In the genomic region with DNA sequence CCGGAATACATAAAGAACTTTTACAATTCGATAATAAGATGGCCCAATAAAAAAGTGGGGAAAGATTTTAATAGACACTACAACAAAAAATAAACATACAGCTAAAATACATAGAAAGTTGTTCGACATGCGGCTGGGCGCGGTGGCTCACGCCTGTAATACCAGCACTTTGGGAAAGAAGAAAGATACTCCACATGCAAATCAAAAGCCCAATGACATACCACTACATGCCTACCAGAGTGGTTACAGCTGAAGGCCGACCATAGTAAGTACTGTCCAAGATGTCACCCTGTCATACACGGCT, we compare ENCODE assay signal across 24 cellular contexts. TPM values are rescaled to one million over a fixed set of nuclear protein-coding genes. Genes with fewer than 3 reads are reported as not detected.
DNase-seq lines count a peak whose midpoint lies in the region; ATAC-seq, FAIRE-seq and TF ChIP-seq lines count a peak whose summit lies in the region.
"Had no signal": no experiment of that assay in that cellular context is flagged by ENCODE, and none has a peak within 500 bp of the region (broad histone marks: within the 10 kb centered on the region; RNA-seq: fewer than 3 reads in every experiment).

No MANE protein-coding gene starts in this region.

- ATAC-seq in PC-3 (no peak), upper lobe of right lung (no peak)
- ATAC-seq: GM23338 had no signal

- H3K9ac ChIP-seq in mammary epithelial cell (ENCODE audit: insufficient read depth, low read length) (no peak overlapping the region), PC-3 (ENCODE audit: low read length) (no peak overlapping the region), kidney (ENCODE audit: low read length in 2 of 2) (no peak overlapping the region)
- H3K9ac ChIP-seq: KMS-11 had no signal

- H3K9me3 ChIP-seq in mammary epithelial cell (replicated peaks; ENCODE audit: insufficient read depth, low read length) (no peaks in the 10 kb centered on the region), PC-3 (ENCODE audit: low read length) (no peaks in the 10 kb centered on the region), kidney (ENCODE audit: control insufficient read depth in 1 of 2, low read length in 2 of 2) (no peaks in the 10 kb centered on the region), upper lobe of right lung (no peaks in the 10 kb centered on the region), adrenal gland (replicated peaks in 1 of 3) (no peaks in the 10 kb centered on the region)

- in situ Hi-C loops in mammary epithelial cell (cut with MboI; ENCODE audit: low sequenced_read_pairs in 2 of 2) = no loop called here

- H3K9me3 Mint-ChIP-seq in MCF 10A (ENCODE audit: unreplicated experiment) (no peaks in the 10 kb centered on the region), HFFc6 (no peaks in the 10 kb centered on the region)
- H3K9me3 Mint-ChIP-seq: CD4-positive, CD25-positive, alpha-beta regulatory T cell; GM23338; H9; IgD-negative memory B cell had no signal

- H3K79me2 ChIP-seq in mammary epithelial cell (ENCODE audit: insufficient read depth, low read length) (peaks cover 32% of the 10 kb centered on the region), PC-3 (ENCODE audit: low read length) (no peaks in the 10 kb centered on the region)

- H3K4me1 Mint-ChIP-seq in MCF 10A (ENCODE audit: insufficient read depth, unreplicated experiment) (peaks cover 10% of the 10 kb centered on the region), HFFc6 (ENCODE audit: low read depth) (peaks cover 14% of the 10 kb centered on the region)
- H3K4me1 Mint-ChIP-seq: IgD-negative memory B cell had no signal

- POLR2A ChIA-PET in MCF 10A (lab: Yijun Ruan, JAX) = interaction anchor here (0.8 to 4.5 kb wide), 11 partner anchors 9 to 177 kb away, joined by 3 to 30 read pairs (median 4); partner anchors contain the start of gene ST6GALNAC2
- POLR2A ChIA-PET in PC-3 (lab: Charles Lee; ENCODE audit: unreplicated experiment) = no interaction called here

- no peak for FAIRE-seq in kidney (lab: Jason Lieb, UNC)
- FAIRE-seq: G401.6 had no signal

- H3K4me3 ChIP-seq in mammary epithelial cell (replicated peaks in 1 of 3; ENCODE audit: insufficient read depth in 1 of 3, low read depth in 2 of 3, low read length in 3 of 3) = peak overlapping the region in 1 of 3 experiments; percentile 14
- no peak overlapping the region for H3K4me3 ChIP-seq in PC-3 (ENCODE audit: low read length)
- no peak overlapping the region for H3K4me3 ChIP-seq in kidney (ENCODE audit: low read length in 2 of 2)
- peak overlapping the region; percentile 24 for H3K4me3 ChIP-seq in upper lobe of right lung
- no peak overlapping the region for H3K4me3 ChIP-seq in adrenal gland
- H3K4me3 ChIP-seq: GM23338 had no signal

- WGBS in mammary epithelial cell (ENCODE audit: low coverage, missing lambda C conversion rate) = 93% methylated on average over 9 of the region's 9 CpGs
- WGBS in adrenal gland, 4 donors = 87 to 96% (median 92%) methylated on average over 8 to 9 of the region's 9 CpGs

- BruUV-seq in mammary epithelial cell (replicated peaks; lab: Mats Ljungman, UMichigan) = no TSS peak
- no TSS peak for BruUV-seq in MCF 10A (replicated peaks; lab: Mats Ljungman, UMichigan)
- no TSS peak for BruUV-seq in PC-3 (replicated peaks; lab: Mats Ljungman, UMichigan)

- H3K27ac Mint-ChIP-seq in MCF 10A (ENCODE audit: low read depth, unreplicated experiment) (no peak overlapping the region), HFFc6 (no peak overlapping the region)
- H3K27ac Mint-ChIP-seq: B cell; CD4-positive, CD25-positive, alpha-beta regulatory T cell; GM23338; H9; IgD-negative memory B cell had no signal

- H3K27me3 ChIP-seq in mammary epithelial cell (ENCODE audit: insufficient read depth, low read length) (no peaks in the 10 kb centered on the region), PC-3 (ENCODE audit: low read length) (no peaks in the 10 kb centered on the region), upper lobe of right lung (no peaks in the 10 kb centered on the region), adrenal gland (no peaks in the 10 kb centered on the region)

- H3K4me2 ChIP-seq in mammary epithelial cell (ENCODE audit: insufficient read depth, low read depth, low read length) = peak overlapping the region; percentile 50
- no peak overlapping the region for H3K4me2 ChIP-seq in PC-3 (ENCODE audit: low read length)
- H3K4me2 ChIP-seq: GM23338, KMS-11 had no signal

- H3K36me3 Mint-ChIP-seq in MCF 10A (ENCODE audit: insufficient read depth, unreplicated experiment) (no peaks in the 10 kb centered on the region), HFFc6 (ENCODE audit: low read depth) (no peaks in the 10 kb centered on the region)
- H3K36me3 Mint-ChIP-seq: CD4-positive, CD25-positive, alpha-beta regulatory T cell had no signal

- DNase-seq in mammary epithelial cell = no peak
- no peak for DNase-seq in MCF 10A (ENCODE audit: unreplicated experiment)
- no peak for DNase-seq in PC-3
- DNase-seq in kidney = peak; percentile 8
- DNase-seq in upper lobe of right lung = no peak
- DNase-seq in COLO829 (ENCODE audit: low spot score) = no peak
- no peak for DNase-seq in HFFc6
- no peak for DNase-seq in adrenal gland
- DNase-seq: CD4-positive, CD25-positive, alpha-beta regulatory T cell; H9; MV-4-11; NCI-H1105; NCI-H1436 treated with DMSO at 0.1 percent for 48 hours; NCI-H187 treated with DMSO at 0.1 percent for 48 hours; NCI-H2107; NCI-H446; NCI-H524 treated with DMSO at 0.1 percent for 48 hours; NCI-H774 had no signal

- H3K27ac ChIP-seq in mammary epithelial cell (ENCODE audit: insufficient read depth, low read depth, low read length) = no peak overlapping the region
- peak overlapping the region; percentile 26; the same call in 1 of the 2 replicates for H3K27ac ChIP-seq in PC-3 (ENCODE audit: low read length)
- H3K27ac ChIP-seq in kidney (ENCODE audit: low read depth in 2 of 2, low read length in 2 of 2) = no peak overlapping the region
- H3K27ac ChIP-seq in upper lobe of right lung = no peak overlapping the region
- no peak overlapping the region for H3K27ac ChIP-seq in adrenal gland
- H3K27ac ChIP-seq: 22Rv1, KMS-11 had no signal

- no peak for TF ChIP-seq POLR2A in adrenal gland (IDR thresholded peaks at IDR 0.05)

- H3K4me3 Mint-ChIP-seq in MCF 10A (ENCODE audit: unreplicated experiment) (no peak overlapping the region), HFFc6 (no peak overlapping the region)
- H3K4me3 Mint-ChIP-seq: B cell; CD4-positive, CD25-positive, alpha-beta regulatory T cell; GM23338; H9; IgD-negative memory B cell had no signal

- H4K20me1 ChIP-seq in mammary epithelial cell (ENCODE audit: insufficient read depth, low read length) (no peaks in the 10 kb centered on the region), PC-3 (ENCODE audit: low read length) (no peaks in the 10 kb centered on the region)

- no peaks in the 10 kb centered on the region for H3F3A ChIP-seq in PC-3 (ENCODE audit: low read length, unreplicated experiment)

- no peak overlapping the region for H2AFZ ChIP-seq in mammary epithelial cell (ENCODE audit: low read depth, low read length)
- H2AFZ ChIP-seq in PC-3 (ENCODE audit: low read length) = no peak overlapping the region
- H2AFZ ChIP-seq: GM23338 had no signal

- intact Hi-C loops in mammary epithelial cell (cut with micrococcal nuclease) (no loop called here), MCF 10A (cut with micrococcal nuclease) (no loop called here), PC-3 (cut with micrococcal nuclease) (no loop called here), kidney (cut with DNase I) (no loop called here), upper lobe of right lung (cut with DNase I) (no loop called here), adrenal gland (cut with DNase I) (no loop called here)

- dilution Hi-C loops in mammary epithelial cell (cut with HindIII; ENCODE audit: low sequenced_read_pairs) = loop anchor here (5.0 kb wide), 2 partner anchors 58 to 87 kb away; no protein-coding TSS in a partner anchor

- H3K27me3 Mint-ChIP-seq in MCF 10A (ENCODE audit: insufficient read depth, unreplicated experiment) (peaks cover 7% of the 10 kb centered on the region), HFFc6 (ENCODE audit: insufficient read depth) (peaks cover 2% of the 10 kb centered on the region; the same call in 1 of the 2 replicates)
- H3K27me3 Mint-ChIP-seq: IgD-negative memory B cell had no signal

- H3K36me3 ChIP-seq in mammary epithelial cell (ENCODE audit: insufficient read depth, low read length) (no peaks in the 10 kb centered on the region), PC-3 (ENCODE audit: low read depth, low read length) (no peaks in the 10 kb centered on the region), kidney (ENCODE audit: control insufficient read depth in 1 of 2, insufficient read depth in 2 of 2, low read length in 2 of 2) (no peaks in the 10 kb centered on the region), upper lobe of right lung (no peaks in the 10 kb centered on the region), adrenal gland (replicated peaks in 1 of 2) (no peaks in the 10 kb centered on the region)

- peaks cover 58% of the 10 kb centered on the region for H3K4me1 ChIP-seq in mammary epithelial cell (ENCODE audit: insufficient read depth, low read length)
- peaks cover 35% of the 10 kb centered on the region for H3K4me1 ChIP-seq in PC-3 (ENCODE audit: insufficient read depth, low read length)
- peaks cover 24 to 33% of the 10 kb centered on the region in 2 donors for H3K4me1 ChIP-seq in kidney (ENCODE audit: control insufficient read depth in 1 of 2, insufficient read depth in 1 of 2, low read depth in 1 of 2, low read length in 2 of 2)
- H3K4me1 ChIP-seq in upper lobe of right lung = peaks cover 46% of the 10 kb centered on the region
- H3K4me1 ChIP-seq in adrenal gland (replicated peaks in 1 of 2) = peaks cover 29 to 45% of the 10 kb centered on the region in 2 donors

- H3K9me2 ChIP-seq in PC-3 (replicated peaks; ENCODE audit: low read length) = no peaks in the 10 kb centered on the region

- TF ChIP-seq CTCF in mammary epithelial cell (conservative IDR thresholded peaks at IDR 0.05 in 1 of 2, IDR thresholded peaks at IDR 0.05 in 1 of 2; ENCODE audit: extremely low read depth in 1 of 2, insufficient read depth in 1 of 2, low read depth in 1 of 2, low read length in 2 of 2) = no peak
- no peak for TF ChIP-seq CTCF in MCF 10A (IDR thresholded peaks at IDR 0.05; ENCODE audit: unreplicated experiment)
- TF ChIP-seq CTCF in PC-3 (conservative IDR thresholded peaks at IDR 0.05; ENCODE audit: low read depth, low read length) = no peak
- no peak for TF ChIP-seq CTCF in kidney (IDR thresholded peaks at IDR 0.05; ENCODE audit: borderline replicate concordance, extremely low read depth, insufficient read depth)
- TF ChIP-seq CTCF in upper lobe of right lung (IDR thresholded peaks at IDR 0.05) = no peak
- no peak for TF ChIP-seq CTCF in HFFc6 (IDR thresholded peaks at IDR 0.05)
- no peak for TF ChIP-seq CTCF in adrenal gland (IDR thresholded peaks at IDR 0.05)

- CTCF ChIA-PET in mammary epithelial cell (lab: Charles Lee; ENCODE audit: low non-redundant PET) (interaction anchor here (0.8 kb wide), 1 partner anchor 26 kb away, joined by 8 read pairs; no protein-coding TSS in a partner anchor), MCF 10A (lab: Yijun Ruan, JAX) (interaction anchor here (0.6 to 2.1 kb wide), 5 partner anchors 11 to 75 kb away, joined by 3 to 14 read pairs (median 4); no protein-coding TSS in a partner anchor), PC-3 (lab: Charles Lee) (interaction anchor here (0.8 kb wide), 1 partner anchor 44 kb away, joined by 3 read pairs; no protein-coding TSS in a partner anchor)

RNA-seq across cellular contexts. Expression of gene PRCD, which starts 9.3 kb away (rescaled TPM):
- 1 to 10 TPM in 1 of 2 donors, under 1 TPM in 1; 0.66 to 1.2 TPM for total RNA-seq in mammary epithelial cell
- 0.71 TPM for polyA plus RNA-seq in mammary epithelial cell
- polyA minus RNA-seq in mammary epithelial cell = not detected
- not detected in 2 replicates for total RNA-seq in MCF 10A (2022)
- 0.86 and 2.5 TPM in 2 replicates for total RNA-seq in PC-3 (2014; rRNA removed)
- total RNA-seq in kidney = 2.2 TPM
- polyA plus RNA-seq in kidney (ENCODE audit: insufficient read depth, low read depth, low replicate concordance) = not detected
- total RNA-seq in upper lobe of right lung = 7.7 TPM
- total RNA-seq in HFFc6 (2021; fragmentation: NEBNext Ultra II Directional; extraction: Animal tissue kit (Norgen Biotek cat#: 25700)) = not detected
- total RNA-seq in adrenal gland = 1 to 10 TPM in 6 of 8 donors, not detected in 2; 1.5 to 5.7 (median 2.8) TPM
- 10 to 100 TPM in 2 of 3 donors, 1 to 10 TPM in 1; 4.5 to 37.2 (median 14.3) TPM for polyA plus RNA-seq in adrenal gland
- total RNA-seq: CD4-positive, CD25-positive, alpha-beta regulatory T cell had no signal

RNA-seq across cellular contexts. Expression of gene CYGB, which starts 11.7 kb away (rescaled TPM):
- 10 to 100 TPM in 1 of 2 donors, 1 to 10 TPM in 1; 3.3 to 17.0 TPM for total RNA-seq in mammary epithelial cell
- 18.8 TPM for polyA plus RNA-seq in mammary epithelial cell
- 18.6 TPM for polyA minus RNA-seq in mammary epithelial cell
- total RNA-seq in MCF 10A (2022) = not detected in 2 replicates
- 0.40 and 0.62 TPM in 2 replicates for total RNA-seq in PC-3 (2014; rRNA removed)
- total RNA-seq in kidney = 12.6 TPM
- polyA plus RNA-seq in kidney (ENCODE audit: insufficient read depth, low read depth, low replicate concordance) = 6.7 TPM
- 34.3 TPM for total RNA-seq in upper lobe of right lung
- total RNA-seq in HFFc6 (2021; fragmentation: NEBNext Ultra II Directional; extraction: Animal tissue kit (Norgen Biotek cat#: 25700)) = under 1 TPM; 0.26 to 0.66 (median 0.33) TPM
- 10 to 100 TPM in 7 of 8 donors, 1 to 10 TPM in 1; 9.5 to 18.1 (median 14.3) TPM for total RNA-seq in adrenal gland
- 10 to 100 TPM in 2 of 3 donors, 1 to 10 TPM in 1; 7.8 to 38.3 (median 32.1) TPM for polyA plus RNA-seq in adrenal gland
- total RNA-seq: CD4-positive, CD25-positive, alpha-beta regulatory T cell had no signal
- polyA plus RNA-seq: CD4-positive, CD25-positive, alpha-beta regulatory T cell had no signal

RNA-seq across cellular contexts. Expression of gene ST6GALNAC2, which starts 36.5 kb away (rescaled TPM):
- 100 to 1,000 TPM in 1 of 2 donors, 10 to 100 TPM in 1; 65.1 to 221 TPM for total RNA-seq in mammary epithelial cell
- 48.7 TPM for polyA plus RNA-seq in mammary epithelial cell
- 31.0 TPM for polyA minus RNA-seq in mammary epithelial cell
- 5.0 and 7.7 TPM in 2 replicates for total RNA-seq in MCF 10A (2022)
- total RNA-seq in PC-3 (2014; rRNA removed) = 1.0 and 6.4 TPM in 2 replicates
- total RNA-seq in kidney = 28.6 TPM
- polyA plus RNA-seq in kidney (ENCODE audit: insufficient read depth, low read depth, low replicate concordance) = 6.5 TPM
- 24.5 TPM for total RNA-seq in upper lobe of right lung
- total RNA-seq in HFFc6 (2021; fragmentation: NEBNext Ultra II Directional; extraction: Animal tissue kit (Norgen Biotek cat#: 25700)) = under 1 TPM in 5 of 6 experiments, not detected in 1; 0.20 to 0.71 (median 0.34) TPM
- total RNA-seq in adrenal gland = 10 to 100 TPM in 2 of 8 donors, 1 to 10 TPM in 6; 4.5 to 37.8 (median 6.4) TPM
- polyA plus RNA-seq in adrenal gland = 1 to 10 TPM; 3.4 to 4.3 (median 3.8) TPM
- polyA plus RNA-seq: GM23338 had no signal

RNA-seq across cellular contexts. Expression of gene RHBDF2, which starts 47.9 kb away (rescaled TPM):
- total RNA-seq in mammary epithelial cell (10 to 100 TPM; 22.0 to 51.3 TPM), MCF 10A (2022) (17.5 and 33.4 TPM in 2 replicates), PC-3 (2014; rRNA removed) (52.3 and 74.8 TPM in 2 replicates), kidney (58.6 TPM), upper lobe of right lung (46.4 TPM), adrenal gland (100 to 1,000 TPM in 1 of 8 donors, 10 to 100 TPM in 7; 12.3 to 156 (median 43.8) TPM)
- polyA plus RNA-seq in mammary epithelial cell (30.6 TPM), kidney (ENCODE audit: insufficient read depth, low read depth, low replicate concordance) (6.8 TPM), adrenal gland (10 to 100 TPM in 2 of 3 donors, 1 to 10 TPM in 1; 4.9 to 39.3 (median 19.1) TPM)
- 21.1 TPM for polyA minus RNA-seq in mammary epithelial cell
- 10 to 100 TPM in 2 of 6 experiments, 1 to 10 TPM in 4; 7.1 to 13.1 (median 9.4) TPM for total RNA-seq in HFFc6 (2021; fragmentation: NEBNext Ultra II Directional; extraction: Animal tissue kit (Norgen Biotek cat#: 25700))
